Comparison of ENCODE assay signal across 8 cellular contexts in the genomic region with DNA sequence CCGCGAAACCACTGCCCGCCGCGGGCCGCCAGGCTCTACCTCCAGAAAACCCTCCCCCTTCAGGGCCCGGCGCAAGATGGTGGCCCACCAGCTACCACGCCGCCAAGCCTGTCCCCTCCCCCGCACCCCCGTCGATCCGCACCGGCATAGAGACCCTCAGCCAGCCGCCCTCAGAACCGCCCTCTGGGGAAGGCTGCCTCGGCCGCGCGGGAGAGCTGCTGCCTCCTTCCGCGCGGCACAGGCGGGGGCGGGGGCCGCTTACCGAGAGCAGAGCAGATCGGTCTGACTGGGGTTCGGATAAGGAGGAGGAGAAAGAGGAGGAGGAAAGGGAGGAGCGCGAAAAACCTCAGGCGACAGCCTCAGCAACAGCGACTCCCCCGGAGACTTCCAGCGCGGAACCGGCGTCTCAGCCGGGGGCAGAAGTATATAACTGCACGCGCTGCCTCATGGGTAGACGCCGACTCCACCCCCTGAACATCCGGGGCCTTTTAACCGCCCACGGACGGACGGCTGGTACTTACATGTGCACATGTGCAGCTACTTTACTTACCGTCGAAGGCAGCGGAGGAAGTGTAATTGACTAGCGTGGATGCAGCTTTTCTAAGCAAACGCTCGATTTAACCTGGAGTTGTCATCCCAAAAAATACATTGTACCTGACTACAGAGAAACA. TPM values are rescaled to one million over a fixed set of nuclear protein-coding genes. Genes with fewer than 3 reads are reported as not detected.
DNase-seq lines count a peak whose midpoint lies in the region; ATAC-seq and TF ChIP-seq lines count a peak whose summit lies in the region.

A gene with protein sequence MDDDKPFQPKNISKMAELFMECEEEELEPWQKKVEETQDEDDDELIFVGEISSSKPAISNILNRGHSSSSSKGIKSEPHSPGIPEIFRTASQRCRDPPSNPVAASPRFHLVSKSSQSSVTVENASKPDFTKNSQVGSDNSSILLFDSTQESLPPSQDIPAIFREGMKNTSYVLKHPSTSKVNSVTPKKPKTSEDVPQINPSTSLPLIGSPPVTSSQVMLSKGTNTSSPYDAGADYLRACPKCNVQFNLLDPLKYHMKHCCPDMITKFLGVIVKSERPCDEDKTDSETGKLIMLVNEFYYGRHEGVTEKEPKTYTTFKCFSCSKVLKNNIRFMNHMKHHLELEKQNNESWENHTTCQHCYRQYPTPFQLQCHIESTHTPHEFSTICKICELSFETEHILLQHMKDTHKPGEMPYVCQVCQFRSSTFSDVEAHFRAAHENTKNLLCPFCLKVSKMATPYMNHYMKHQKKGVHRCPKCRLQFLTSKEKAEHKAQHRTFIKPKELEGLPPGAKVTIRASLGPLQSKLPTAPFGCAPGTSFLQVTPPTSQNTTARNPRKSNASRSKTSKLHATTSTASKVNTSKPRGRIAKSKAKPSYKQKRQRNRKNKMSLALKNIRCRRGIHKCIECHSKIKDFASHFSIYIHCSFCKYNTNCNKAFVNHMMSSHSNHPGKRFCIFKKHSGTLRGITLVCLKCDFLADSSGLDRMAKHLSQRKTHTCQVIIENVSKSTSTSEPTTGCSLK (minus strand): TSS at position 400 of the 671 bp plus-strand sequence. CDS start 8,450 bp downstream, outside the sequence.

- peaks cover 11% of the 10 kb centered on the region for H3K9me3 Mint-ChIP-seq in progenitor cell of endocrine pancreas (ENCODE audit: low read depth)

- H3K27ac ChIP-seq in left ventricle myocardium inferior (replicated peaks) (peak within 1 kb of the TSS; percentile 78), urinary bladder (ENCODE audit: low read depth) (peak within 1 kb of the TSS; percentile 6)

- peak; percentile 96 for ATAC-seq in HG02852 (IDR thresholded peaks at IDR 0.05; ENCODE audit: unreplicated experiment)

- H3K36me3 ChIP-seq in left ventricle myocardium inferior (no peaks in the 10 kb centered on the region), urinary bladder (ENCODE audit: insufficient read depth) (no peaks in the 10 kb centered on the region)

- H3K9me3 ChIP-seq in left ventricle myocardium inferior (replicated peaks) = no peaks in the 10 kb centered on the region

- peak; percentile 13 for TF ChIP-seq CTCF in GM13976 (IDR thresholded peaks at IDR 0.05; ENCODE audit: borderline replicate concordance, control extremely low read depth, extremely low read depth, insufficient read depth, missing control alignments)
- peak; percentile 35 for TF ChIP-seq CTCF in left ventricle myocardium inferior (IDR thresholded peaks at IDR 0.05; ENCODE audit: borderline replicate concordance)
- peak; percentile 32 for TF ChIP-seq CTCF in progenitor cell of endocrine pancreas (IDR thresholded peaks at IDR 0.05; ENCODE audit: unreplicated experiment)

- in situ Hi-C loops in GM13976 (cut with MboI; ENCODE audit: low sequenced_read_pairs, unreplicated experiment) = no loop called here

- H3K27me3 ChIP-seq in left ventricle myocardium inferior (ENCODE audit: low read depth) = no peaks in the 10 kb centered on the region

- peak within 1 kb of the TSS; percentile 89 for H3K27ac Mint-ChIP-seq in progenitor cell of endocrine pancreas

- peak; percentile 87 for DNase-seq in GM13976 (ENCODE audit: low spot score)
- DNase-seq in NCI-H1436 (lab: John Stamatoyannopoulos, UW) = peak; percentile 97
- peak; percentile 91 for DNase-seq in SW480 (ENCODE audit: low spot score)
- peak; percentile 93 for DNase-seq in amniotic epithelial cell (ENCODE audit: low read depth)
- DNase-seq in left ventricle myocardium inferior = peak; percentile 89
- DNase-seq in progenitor cell of endocrine pancreas (ENCODE audit: low spot score, unreplicated experiment) = peak; percentile 73

- no peaks in the 10 kb centered on the region for H3K36me3 Mint-ChIP-seq in progenitor cell of endocrine pancreas (ENCODE audit: insufficient read depth)

- peaks cover 12% of the 10 kb centered on the region for H3K4me1 ChIP-seq in left ventricle myocardium inferior
- no peaks in the 10 kb centered on the region for H3K4me1 ChIP-seq in urinary bladder (ENCODE audit: insufficient read depth)

- intact Hi-C loops in left ventricle myocardium inferior (cut with micrococcal nuclease) = no loop called here

- H3K4me3 ChIP-seq in left ventricle myocardium inferior = peak within 1 kb of the TSS; percentile 75
- H3K4me3 ChIP-seq in urinary bladder (ENCODE audit: low read depth, low read length) = peak within 1 kb of the TSS; percentile 67

- H3K4me3 Mint-ChIP-seq in progenitor cell of endocrine pancreas (ENCODE audit: low read depth) = peak within 1 kb of the TSS; percentile 92

- no peaks in the 10 kb centered on the region for H3K27me3 Mint-ChIP-seq in progenitor cell of endocrine pancreas

- WGBS in urinary bladder = 2% methylated on average over 55 of the region's 55 CpGs

- H3K4me1 Mint-ChIP-seq in progenitor cell of endocrine pancreas (ENCODE audit: low read depth) = no peaks in the 10 kb centered on the region

RNA-seq across cellular contexts. Expression of the gene that starts here (rescaled TPM):
- total RNA-seq in left ventricle myocardium inferior (1.5 TPM), progenitor cell of endocrine pancreas (15.0 and 16.2 TPM in 2 replicates), urinary bladder (13.0 TPM)
- 2.0 TPM for polyA plus RNA-seq in urinary bladder

Comparison
In these comparisons a context has a peak if more than half of its experiments do, and no peak if none do; other contexts are left out.
1. Peak in every context shown above with its lines: DNase-seq, ATAC-seq, H3K4me3 ChIP-seq and H3K27ac ChIP-seq.